Comparison of ENCODE assay signal across 18 cellular contexts in the genomic region with DNA sequence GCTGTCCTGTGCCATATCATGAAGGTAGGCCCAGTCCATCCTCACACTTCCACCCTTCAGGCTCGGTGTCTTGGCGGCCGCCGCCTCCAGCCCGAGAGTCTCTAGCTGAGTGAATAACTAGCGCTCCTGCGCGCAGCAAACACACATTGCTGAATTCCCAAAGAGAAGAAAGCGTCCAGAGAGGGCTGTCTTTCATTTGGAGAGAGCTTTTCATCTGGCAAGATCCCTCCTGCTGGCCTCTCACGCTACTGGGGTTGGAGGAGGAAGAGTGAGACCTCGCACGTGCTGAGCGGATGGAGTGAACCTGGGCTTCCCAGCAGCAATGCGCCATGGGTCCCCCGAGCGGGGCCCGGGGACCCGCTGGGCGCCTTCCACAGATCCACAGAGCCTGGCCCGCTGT.
A peak's percentile ranks its signal among the peaks of the same experiment; 100 is the strongest.
DNase-seq lines count a peak whose midpoint lies in the region; ATAC-seq and TF ChIP-seq lines count a peak whose summit lies in the region.
"Had no signal": no experiment of that assay in that cellular context is flagged by ENCODE, and none has a peak within 500 bp of the region (broad histone marks: within the 10 kb centered on the region; RNA-seq: fewer than 3 reads in every experiment).

No MANE protein-coding gene starts in this region.

- H3K36me3 ChIP-seq in ES-I3 (ENCODE audit: insufficient read depth, low read length), result no peaks in the 10 kb centered on the region
- H3K36me3 ChIP-seq in HUES64 (ENCODE audit: insufficient read depth, low read length), result no peaks in the 10 kb centered on the region
- no peaks in the 10 kb centered on the region for H3K36me3 ChIP-seq in MG63

- peak overlapping the region; percentile 18; the same call in 1 of the 2 replicates for H3K9ac ChIP-seq in ES-I3 (ENCODE audit: low read depth, low read length)
- H3K9ac ChIP-seq in HUES64 (ENCODE audit: low read depth, low read length), result no peak overlapping the region

- H3K27ac Mint-ChIP-seq in glutamatergic neuron (ENCODE audit: unreplicated experiment) (no peak overlapping the region), nephron progenitor cell (no peak overlapping the region)
- H3K27ac Mint-ChIP-seq: B cell had no signal

- H3K27ac ChIP-seq in HUES64 (ENCODE audit: low read depth, low read length), result no peak overlapping the region

- ATAC-seq in GM21367 (IDR thresholded peaks at IDR 0.05; ENCODE audit: unreplicated experiment), result no peak
- ATAC-seq: PC-3 had no signal

- peaks cover 4% of the 10 kb centered on the region for H3K36me3 Mint-ChIP-seq in glutamatergic neuron (ENCODE audit: unreplicated experiment)
- H3K36me3 Mint-ChIP-seq in nephron progenitor cell (ENCODE audit: low read depth), result no peaks in the 10 kb centered on the region

- DNase-seq in glutamatergic neuron (no peak), nephron progenitor cell (peak; percentile 29), SKM-1 (lab: John Stamatoyannopoulos, UW; ENCODE audit: unreplicated experiment) (no peak), MG63 (no peak)
- DNase-seq in stimulated activated CD4-positive, alpha-beta T cell treated with anti-CD3 and anti-CD28 coated beads, Interleukin-1b, Interleukin-23, amount 100 ng/mL, for 48 hours, result no peak
- DNase-seq: DND-41, GF-D8, GOT3, IMR-90, NCI-H1417 treated with DMSO at 0.1 percent for 48 hours, NCI-H1930, NCI-H226, PC-3, RPMI8226 had no signal

- peaks cover 3% of the 10 kb centered on the region for H3K9me3 Mint-ChIP-seq in glutamatergic neuron (ENCODE audit: unreplicated experiment)
- H3K9me3 Mint-ChIP-seq in nephron progenitor cell, result peaks cover 9% of the 10 kb centered on the region

- H3K9me3 ChIP-seq in ES-I3 (ENCODE audit: control insufficient read depth, insufficient read depth, low read length) (no peaks in the 10 kb centered on the region), HUES64 (ENCODE audit: insufficient read depth, low read depth, low read length) (peaks cover 6% of the 10 kb centered on the region; the same call in 1 of the 2 replicates), MG63 (no peaks in the 10 kb centered on the region)

- H3K27me3 ChIP-seq in HUES64 (ENCODE audit: insufficient read depth, low read length), result peaks cover 100% of the 10 kb centered on the region
- H3K27me3 ChIP-seq in MG63, result no peaks in the 10 kb centered on the region

- peak overlapping the region; percentile 57 for H3K4me3 Mint-ChIP-seq in glutamatergic neuron (ENCODE audit: unreplicated experiment)
- peak overlapping the region; percentile 69 for H3K4me3 Mint-ChIP-seq in nephron progenitor cell
- H3K4me3 Mint-ChIP-seq: B cell had no signal

- H3K4me3 ChIP-seq in HUES64 (ENCODE audit: low read length) (peak overlapping the region; percentile 19), MG63 (no peak overlapping the region)

- peaks cover 13% of the 10 kb centered on the region for H3K27me3 Mint-ChIP-seq in glutamatergic neuron (ENCODE audit: unreplicated experiment)
- peaks cover 94% of the 10 kb centered on the region for H3K27me3 Mint-ChIP-seq in nephron progenitor cell (ENCODE audit: low read depth, poor library complexity)

- TF ChIP-seq CTCF in glutamatergic neuron (IDR thresholded peaks at IDR 0.05; ENCODE audit: partially characterized antibody, unreplicated experiment) (no peak), nephron progenitor cell (IDR thresholded peaks at IDR 0.05) (no peak)

- H3K4me1 Mint-ChIP-seq in glutamatergic neuron (ENCODE audit: low read depth, unreplicated experiment), result peaks cover 20% of the 10 kb centered on the region
- peaks cover 82% of the 10 kb centered on the region for H3K4me1 Mint-ChIP-seq in nephron progenitor cell
- H3K4me1 Mint-ChIP-seq: B cell had no signal

- H3K4me1 ChIP-seq in ES-I3 (ENCODE audit: insufficient read depth, low read length) (peaks cover 8% of the 10 kb centered on the region; the same call in 1 of the 2 replicates), HUES64 (ENCODE audit: insufficient read depth, low read length) (peaks cover 35% of the 10 kb centered on the region)

- 4% methylated on average over 20 of the region's 20 CpGs for WGBS in HUES64
